ENCODE assay signal across 1 cellular context in genomic region chr3:103919327-103919726, GRCh38.
TF ChIP-seq lines count a peak whose summit lies in the region.

No MANE protein-coding gene starts in this region.

TF ChIP-seq in HCT116, 20 proteins besides CTCF, POLR2A, EP300 and RAD21 (continued from another document):
- TF ChIP-seq ZBTB33 (IDR thresholded peaks at IDR 0.05; ENCODE audit: extremely low read depth, insufficient replicate concordance, low read length) (no peak), TCF7L2 (IDR thresholded peaks at IDR 0.05; ENCODE audit: borderline replicate concordance, extremely low read depth, insufficient read depth, insufficient read length) (no peak), ZNF274 (IDR thresholded peaks at IDR 0.05; ENCODE audit: low read depth, low read length) (no peak), YY1 (IDR thresholded peaks at IDR 0.05; ENCODE audit: extremely low read depth, insufficient replicate concordance, low read depth, low read length) (no peak), EGR1 (IDR thresholded peaks at IDR 0.05; ENCODE audit: low read depth) (no peak), EZH2phosphoT487 (IDR thresholded peaks at IDR 0.05; ENCODE audit: borderline replicate concordance) (no peak), SP1 (IDR thresholded peaks at IDR 0.05; ENCODE audit: low read depth) (no peak), ATF3 (IDR thresholded peaks at IDR 0.05) (no peak), CEBPB (IDR thresholded peaks at IDR 0.05; ENCODE audit: low read depth) (no peak), ELF1 (IDR thresholded peaks at IDR 0.05; ENCODE audit: borderline replicate concordance, low read depth) (no peak), EZH2 (IDR thresholded peaks at IDR 0.05) (no peak), REST (IDR thresholded peaks at IDR 0.05; ENCODE audit: low read depth) (no peak), ZFX (IDR thresholded peaks at IDR 0.05) (no peak), FOSL1 (IDR thresholded peaks at IDR 0.05; ENCODE audit: low read depth) (no peak), SIN3A (IDR thresholded peaks at IDR 0.05; ENCODE audit: low read depth) (no peak)
